ENCODE assay signal across 1 cellular context in the genomic region with DNA sequence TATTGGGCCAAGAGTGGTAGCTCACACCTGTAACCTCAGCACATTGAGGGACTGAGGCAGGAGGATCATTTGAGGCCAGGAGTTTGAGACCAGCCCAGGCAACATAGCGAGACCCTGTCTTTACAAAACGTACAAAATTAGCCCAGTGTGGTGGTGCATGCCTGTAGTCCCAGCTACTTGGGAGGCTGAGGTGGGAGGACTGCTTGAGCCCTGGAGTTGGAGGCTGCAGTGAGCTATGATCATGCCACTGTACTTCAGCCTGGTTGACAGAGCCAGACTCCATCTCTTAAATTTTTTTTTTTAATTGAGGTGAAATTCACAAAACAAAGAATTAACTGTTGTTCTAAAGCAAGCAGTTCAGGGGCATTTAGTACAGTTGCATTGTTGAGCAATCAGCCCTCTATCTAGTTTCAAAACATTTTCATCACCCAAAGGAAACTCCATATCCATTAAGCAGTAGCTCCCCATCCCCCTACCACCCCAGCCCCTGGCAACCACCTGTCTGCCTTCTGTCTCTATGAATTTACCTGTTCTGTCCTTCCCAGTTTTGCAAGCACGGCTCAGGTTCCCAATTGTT.
TF ChIP-seq lines count a peak whose summit lies in the region.

No MANE protein-coding gene starts in this region.

TF ChIP-seq in IMR-90, 13 proteins besides CTCF, POLR2A, EP300 and RAD21:
- TF ChIP-seq MAZ (IDR thresholded peaks at IDR 0.05; ENCODE audit: borderline replicate concordance, low read depth, low read length) (no peak), CEBPB (IDR thresholded peaks at IDR 0.05; ENCODE audit: low read depth, low read length) (0 out of 2 replicates have a peak, but pooled peaks have one; percentile 26)
TF ChIP-seq in IMR-90: peak in this region for 1.
